Comparison of ENCODE assay signal across 8 cellular contexts in the genomic region with DNA sequence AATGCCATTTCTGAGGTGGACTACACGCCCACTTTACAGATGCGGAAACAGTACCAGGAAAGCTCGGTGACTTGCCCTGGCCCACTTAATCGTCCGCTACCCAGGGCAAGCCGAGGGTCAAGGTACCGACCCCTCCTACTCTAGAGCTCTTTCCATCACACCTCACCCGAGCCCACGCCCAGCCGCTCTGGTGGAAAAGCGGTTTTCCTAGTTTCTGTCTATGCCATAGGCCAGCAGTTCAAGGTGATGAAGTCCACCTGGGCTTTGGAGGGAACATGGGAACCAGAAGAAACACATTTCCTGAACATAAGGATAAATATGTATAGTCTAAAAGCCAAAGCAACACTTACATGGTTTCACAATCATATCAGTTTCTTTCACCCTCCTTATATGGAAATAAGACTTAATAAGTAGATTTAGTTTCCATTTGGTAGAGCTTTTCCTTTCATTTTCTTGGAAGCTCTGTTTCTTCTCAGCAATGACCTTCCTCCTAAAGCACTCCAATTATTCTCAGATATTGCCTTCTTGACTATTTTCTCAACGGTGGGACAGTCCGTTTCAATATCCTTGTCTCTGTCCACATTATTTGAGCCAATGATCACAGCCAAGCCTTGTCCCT. TPM values are rescaled to one million over a fixed set of nuclear protein-coding genes. Genes with fewer than 3 reads are reported as not detected.
A peak's percentile ranks its signal among the peaks of the same experiment; 100 is the strongest.
DNase-seq lines count a peak whose midpoint lies in the region; ATAC-seq and TF ChIP-seq lines count a peak whose summit lies in the region.

No MANE protein-coding gene starts in this region.

- peak overlapping the region; percentile 54 for H2AFZ ChIP-seq in fibroblast of lung (ENCODE audit: low read length)

- DNase-seq in GM13976 (ENCODE audit: low spot score) (peak; percentile 45), Panc1 (ENCODE audit: low read depth, low spot score) (no peak), fibroblast of lung (ENCODE audit: low read depth in 2 of 2) (peak in 1 of 2 donors; percentile 57), HPDE6-E6E7 (ENCODE audit: extremely low spot score) (no peak), posterior cingulate gyrus (no peak), mesenteric fat pad (ENCODE audit: low spot score) (no peak)

- POLR2A ChIA-PET in Panc1 (lab: Charles Lee): no interaction called here

- no peak overlapping the region for H3K27ac ChIP-seq in Panc1 (ENCODE audit: low read length)
- no peak overlapping the region for H3K27ac ChIP-seq in fibroblast of lung (ENCODE audit: insufficient read depth, low read length)
- H3K27ac ChIP-seq in rectal smooth muscle tissue (ENCODE audit: low read depth, low read length): no peak overlapping the region

- no peaks in the 10 kb centered on the region for H4K20me1 ChIP-seq in fibroblast of lung (ENCODE audit: control insufficient read depth, extremely low read depth, insufficient read depth, low read length)

- no TSS peak for BruUV-seq in Panc1 (replicated peaks; lab: Mats Ljungman, UMichigan)

- H3K4me2 ChIP-seq in fibroblast of lung (ENCODE audit: extremely low read depth, insufficient read depth, low read length): peak overlapping the region; percentile 95

- intact Hi-C loops in Panc1 (cut with micrococcal nuclease; ENCODE audit: unreplicated experiment): no loop called here
- intact Hi-C loops in posterior cingulate gyrus (cut with DNase I): no loop called here

- H3K4me3 ChIP-seq in Panc1 (ENCODE audit: low read depth in 2 of 2, low read length in 2 of 2): peak overlapping the region; percentile 55 to 72
- H3K4me3 ChIP-seq in fibroblast of lung (replicated peaks in 1 of 4; ENCODE audit: control extremely low read depth in 1 of 4, insufficient read depth in 1 of 4, low read depth in 3 of 4, low read length in 4 of 4): peak overlapping the region; percentile 42 to 61 (median 50)
- peak overlapping the region; percentile 71 for H3K4me3 ChIP-seq in rectal smooth muscle tissue (ENCODE audit: low read length)

- H3K36me3 ChIP-seq in Panc1 (ENCODE audit: control insufficient read depth, insufficient read depth, low read length) (no peaks in the 10 kb centered on the region), fibroblast of lung (ENCODE audit: control insufficient read depth, insufficient read depth, low read length) (no peaks in the 10 kb centered on the region), rectal smooth muscle tissue (ENCODE audit: control insufficient read depth, insufficient read depth, low read length) (no peaks in the 10 kb centered on the region)

- peak overlapping the region; percentile 51 for H3K9ac ChIP-seq in fibroblast of lung (ENCODE audit: insufficient read depth, low read length)
- H3K9ac ChIP-seq in rectal smooth muscle tissue (ENCODE audit: low read length): no peak overlapping the region

- in situ Hi-C loops in GM13976 (cut with MboI; ENCODE audit: low sequenced_read_pairs, unreplicated experiment) (no loop called here), Panc1 (cut with HindIII; ENCODE audit: low pct_unique_long_range_greater_than_20kb, low sequenced_read_pairs) (no loop called here)

- no peaks in the 10 kb centered on the region for H3K79me2 ChIP-seq in fibroblast of lung (ENCODE audit: control insufficient read depth, insufficient read depth, low read length)

- CTCF ChIA-PET in Panc1 (lab: Charles Lee): no interaction called here

- H3K9me3 ChIP-seq in Panc1 (ENCODE audit: control insufficient read depth, insufficient read depth, low read depth, low read length) (no peaks in the 10 kb centered on the region), fibroblast of lung (ENCODE audit: control insufficient read depth, insufficient read depth, low read depth, low read length) (no peaks in the 10 kb centered on the region)

- H3K27me3 ChIP-seq in Panc1 (ENCODE audit: control insufficient read depth, insufficient read depth, low read length) (peaks cover 20% of the 10 kb centered on the region; the same call in 1 of the 2 replicates), fibroblast of lung (ENCODE audit: control insufficient read depth, insufficient read depth, low read length) (peaks cover 12% of the 10 kb centered on the region), rectal smooth muscle tissue (ENCODE audit: control insufficient read depth, insufficient read depth, low read length) (no peaks in the 10 kb centered on the region)

- peak; percentile 26 for ATAC-seq in Panc1
- no peak for ATAC-seq in HG02884 (IDR thresholded peaks at IDR 0.05; ENCODE audit: unreplicated experiment)

- H3K4me1 ChIP-seq in Panc1 (ENCODE audit: control insufficient read depth, insufficient read depth, low read length): peaks cover 4% of the 10 kb centered on the region; the same call in 1 of the 2 replicates
- H3K4me1 ChIP-seq in fibroblast of lung (ENCODE audit: control insufficient read depth, extremely low read depth, insufficient read depth, low read length): peaks cover 2% of the 10 kb centered on the region
- H3K4me1 ChIP-seq in rectal smooth muscle tissue (ENCODE audit: control insufficient read depth, insufficient read depth, low read length): peaks cover 4% of the 10 kb centered on the region

- no peak for TF ChIP-seq CTCF in GM13976 (IDR thresholded peaks at IDR 0.05; ENCODE audit: borderline replicate concordance, control extremely low read depth, extremely low read depth, insufficient read depth, missing control alignments)
- no peak for TF ChIP-seq CTCF in Panc1 (IDR thresholded peaks at IDR 0.05)
- TF ChIP-seq CTCF in fibroblast of lung (conservative IDR thresholded peaks at IDR 0.05 in 1 of 2, IDR thresholded peaks at IDR 0.05 in 1 of 2; ENCODE audit: low read depth in 1 of 2, low read length in 2 of 2): no peak

RNA-seq across cellular contexts. Expression of a gene that starts 0.6 kb away (rescaled TPM):
- total RNA-seq in Panc1 (2021; ENCODE audit: unreplicated experiment) (not detected), fibroblast of lung (0.17 and 0.26 TPM in 2 replicates), mesenteric fat pad (not detected)
- polyA plus RNA-seq in Panc1 (2012; ENCODE audit: insufficient read length): not detected
- not detected in 2 replicates for polyA plus RNA-seq in fibroblast of lung
- not detected in 2 replicates for polyA plus RNA-seq in fibroblast of lung (2012)
- polyA minus RNA-seq in fibroblast of lung (ENCODE audit: low replicate concordance): not detected in 2 replicates
